In the genomic region with DNA sequence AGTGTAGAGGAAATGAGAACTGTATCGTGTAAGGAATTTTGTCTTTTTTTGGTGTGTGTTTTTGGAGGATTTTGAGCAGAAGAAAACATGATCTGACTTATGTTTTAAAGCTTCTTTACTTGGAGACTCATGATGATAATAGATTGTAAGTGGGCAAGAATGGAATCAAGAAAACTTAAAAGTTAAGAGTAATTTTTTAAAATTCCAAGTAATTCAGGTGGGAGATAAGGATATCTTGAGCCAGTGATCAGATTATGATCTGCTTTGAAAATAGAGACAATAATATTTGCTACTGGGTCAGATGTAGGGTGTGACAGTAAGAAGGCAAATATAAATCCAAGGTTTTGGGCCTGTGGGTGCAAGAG, we compare ENCODE assay signal across 9 cellular contexts. TPM values are rescaled to one million over a fixed set of nuclear protein-coding genes. Genes with fewer than 3 reads are reported as not detected.
DNase-seq lines count a peak whose midpoint lies in the region; ATAC-seq and TF ChIP-seq lines count a peak whose summit lies in the region.
"Had no signal": no experiment of that assay in that cellular context is flagged by ENCODE, and none has a peak within 500 bp of the region (broad histone marks: within the 10 kb centered on the region; RNA-seq: fewer than 3 reads in every experiment).

No MANE protein-coding gene starts in this region.

- peak overlapping the region; percentile 83 for H3K4me2 ChIP-seq in SK-N-SH
- H3K4me2 ChIP-seq in mesenchymal stem cell (ENCODE audit: low read length, poor library complexity, severe bottlenecking), result peak overlapping the region; percentile 60

- H2BK5ac ChIP-seq in mesenchymal stem cell (ENCODE audit: low read depth, low read length, poor library complexity, severe bottlenecking), result no peak overlapping the region

- H3K9me3 ChIP-seq in SK-N-SH, result no peaks in the 10 kb centered on the region
- H3K9me3 ChIP-seq in mesenchymal stem cell (ENCODE audit: control insufficient read depth, low read length), result no peaks in the 10 kb centered on the region
- no peaks in the 10 kb centered on the region for H3K9me3 ChIP-seq in uterus

- H3K4me1 ChIP-seq in SK-N-SH (ENCODE audit: control insufficient read depth in 1 of 2, insufficient read depth in 2 of 2, low read depth in 1 of 2, low read length in 1 of 2), result peaks cover 0 to 10% of the 10 kb centered on the region in 2 experiments; a peak in 3 of 4 replicates
- H3K4me1 ChIP-seq in mesenchymal stem cell (ENCODE audit: control insufficient read depth, insufficient read depth, low read depth, low read length), result peaks cover 3% of the 10 kb centered on the region
- H3K4me1 ChIP-seq in uterus, result no peaks in the 10 kb centered on the region

- H3K79me2 ChIP-seq in SK-N-SH (ENCODE audit: insufficient read depth), result peaks cover 43% of the 10 kb centered on the region

- no peak overlapping the region for H2BK120ac ChIP-seq in mesenchymal stem cell (ENCODE audit: low read depth, low read length)

- H2BK12ac ChIP-seq in mesenchymal stem cell (ENCODE audit: low read length in 2 of 2), result no peak overlapping the region

- no peak for TF ChIP-seq EP300 in SK-N-SH (IDR thresholded peaks at IDR 0.05; ENCODE audit: borderline replicate concordance in 1 of 2, low read depth in 1 of 2, low read length in 1 of 2)

- DNase-seq in SK-N-SH (no peak), choroid plexus epithelial cell (ENCODE audit: low read depth) (no peak), mesenchymal stem cell (no peak), uterus (no peak), NCI-H2107 treated with DMSO at 0.1 percent for 48 hours (lab: John Stamatoyannopoulos, UW; ENCODE audit: unreplicated experiment) (no peak)

- intact Hi-C loops in uterus (cut with DNase I; ENCODE audit: low total_unique reads), result no loop called here

- no peak for ATAC-seq in SK-N-SH treated with all-trans-retinoic acid at 6 μM for 48 hours
- no peak for ATAC-seq in GM18511 (IDR thresholded peaks at IDR 0.05; ENCODE audit: unreplicated experiment)
- no peak for ATAC-seq in HG03159 (IDR thresholded peaks at IDR 0.05; ENCODE audit: unreplicated experiment)

- H3K18ac ChIP-seq in mesenchymal stem cell (ENCODE audit: low read depth in 1 of 2, low read length in 2 of 2), result peak overlapping the region in 1 of 2 experiments; percentile 28

- H2BK15ac ChIP-seq in mesenchymal stem cell (ENCODE audit: low read depth, poor library complexity, severe bottlenecking), result no peak overlapping the region

- H3K14ac ChIP-seq in mesenchymal stem cell (ENCODE audit: low read length in 2 of 2), result no peak overlapping the region

- TF ChIP-seq POLR2A in uterus (IDR thresholded peaks at IDR 0.05), result no peak

- H3K27ac ChIP-seq in SK-N-SH (ENCODE audit: low read depth in 2 of 2, low read length in 1 of 2) (peak overlapping the region; percentile 71 to 96), mesenchymal stem cell (ENCODE audit: low read length, poor library complexity, severe bottlenecking) (peak overlapping the region; percentile 91), uterus (peak overlapping the region; percentile 85 to 89)

- H3K4ac ChIP-seq in mesenchymal stem cell (ENCODE audit: low read depth in 1 of 2, low read length in 2 of 2), result no peak overlapping the region

- no peak overlapping the region for H3K23ac ChIP-seq in mesenchymal stem cell (ENCODE audit: low read length in 2 of 2)

- H2AFZ ChIP-seq in SK-N-SH (ENCODE audit: low read depth) (peak overlapping the region; percentile 94), mesenchymal stem cell (ENCODE audit: low read depth, low read length) (no peak overlapping the region)

- H4K8ac ChIP-seq in mesenchymal stem cell (ENCODE audit: low read length), result no peak overlapping the region

- TF ChIP-seq CTCF in SK-N-SH (IDR thresholded peaks at IDR 0.05) (no peak), choroid plexus epithelial cell (conservative IDR thresholded peaks at IDR 0.05; ENCODE audit: low read depth, low read length) (no peak), uterus (IDR thresholded peaks at IDR 0.05) (no peak)

- CTCF ChIA-PET in SK-N-SH (lab: Yijun Ruan, JAX), result interaction anchor here (1.1 to 3.8 kb wide), 3 partner anchors 14 to 87 kb away, joined by 3 to 29 read pairs (median 4); a partner anchor contains a TSS

- no peaks in the 10 kb centered on the region for H3K9me2 ChIP-seq in SK-N-SH

- no peak for TF ChIP-seq RAD21 in SK-N-SH (IDR thresholded peaks at IDR 0.05; ENCODE audit: low read length)

- H4K91ac ChIP-seq in mesenchymal stem cell (ENCODE audit: low read length), result no peak overlapping the region

- POLR2A ChIA-PET in SK-N-SH (lab: Yijun Ruan, JAX), result interaction anchor here (0.7 to 2.7 kb wide), 11 partner anchors 13 to 132 kb away, joined by 3 to 29 read pairs (median 5); a partner anchor contains a TSS

- H3K36me3 ChIP-seq in SK-N-SH (replicated peaks in 1 of 2; ENCODE audit: control insufficient read depth in 1 of 2, insufficient read depth in 2 of 2, low read length in 1 of 2) (peaks cover 6 to 10% of the 10 kb centered on the region in 2 experiments), mesenchymal stem cell (ENCODE audit: control insufficient read depth in 1 of 2, insufficient read depth in 2 of 2, low read depth in 1 of 2, low read length in 2 of 2) (peaks cover 6 to 12% of the 10 kb centered on the region in 2 experiments), uterus (no peaks in the 10 kb centered on the region)

- peak overlapping the region; percentile 83 for H3K9ac ChIP-seq in SK-N-SH
- peak overlapping the region; percentile 97 for H3K9ac ChIP-seq in mesenchymal stem cell (ENCODE audit: low read length)

- H2AK5ac ChIP-seq in mesenchymal stem cell (ENCODE audit: low read length, severe bottlenecking), result no peak overlapping the region

- 10% methylated on average over 1 of the region's 1 CpG for WGBS in SK-N-SH (ENCODE audit: low lambda C conversion rate)
- WGBS in mesenchymal stem cell, result 0% methylated on average over 1 of the region's 1 CpG

- H3F3A ChIP-seq in SK-N-SH (replicated peaks; ENCODE audit: insufficient read depth), result peaks cover 25% of the 10 kb centered on the region

- no peaks in the 10 kb centered on the region for H4K20me1 ChIP-seq in SK-N-SH (ENCODE audit: insufficient read depth)

- no peaks in the 10 kb centered on the region for H3K27me3 ChIP-seq in SK-N-SH (ENCODE audit: insufficient read depth)
- no peaks in the 10 kb centered on the region for H3K27me3 ChIP-seq in mesenchymal stem cell (ENCODE audit: control insufficient read depth in 1 of 2, insufficient read depth in 1 of 2, low read length in 2 of 2)
- H3K27me3 ChIP-seq in uterus, result no peaks in the 10 kb centered on the region

- H3K79me1 ChIP-seq in mesenchymal stem cell (replicated peaks; ENCODE audit: low read length, poor library complexity, severe bottlenecking), result peaks cover 19% of the 10 kb centered on the region

- H3K4me3 ChIP-seq in SK-N-SH (ENCODE audit: low read depth in 2 of 2, low read length in 1 of 2), result peak overlapping the region; percentile 76 to 85
- peak overlapping the region; percentile 84 for H3K4me3 ChIP-seq in choroid plexus epithelial cell (ENCODE audit: low read depth, low read length)
- H3K4me3 ChIP-seq in mesenchymal stem cell (ENCODE audit: insufficient read depth in 1 of 2, low read depth in 1 of 2, low read length in 2 of 2), result peak overlapping the region in 1 of 2 experiments; percentile 96
- H3K4me3 ChIP-seq in uterus, result peak overlapping the region; percentile 86 to 90

TF ChIP-seq in SK-N-SH, 30 proteins besides CTCF, POLR2A, EP300 and RAD21 (continues in another document):
- TF ChIP-seq NFIC (IDR thresholded peaks at IDR 0.05; ENCODE audit: borderline replicate concordance), result no peak

TF ChIP-seq in SK-N-SH treated with all-trans-retinoic acid at 6 μM for 48 hours, 23 proteins besides CTCF, POLR2A, EP300 and RAD21 (continues in another document):
- TF ChIP-seq, protein P1, sequence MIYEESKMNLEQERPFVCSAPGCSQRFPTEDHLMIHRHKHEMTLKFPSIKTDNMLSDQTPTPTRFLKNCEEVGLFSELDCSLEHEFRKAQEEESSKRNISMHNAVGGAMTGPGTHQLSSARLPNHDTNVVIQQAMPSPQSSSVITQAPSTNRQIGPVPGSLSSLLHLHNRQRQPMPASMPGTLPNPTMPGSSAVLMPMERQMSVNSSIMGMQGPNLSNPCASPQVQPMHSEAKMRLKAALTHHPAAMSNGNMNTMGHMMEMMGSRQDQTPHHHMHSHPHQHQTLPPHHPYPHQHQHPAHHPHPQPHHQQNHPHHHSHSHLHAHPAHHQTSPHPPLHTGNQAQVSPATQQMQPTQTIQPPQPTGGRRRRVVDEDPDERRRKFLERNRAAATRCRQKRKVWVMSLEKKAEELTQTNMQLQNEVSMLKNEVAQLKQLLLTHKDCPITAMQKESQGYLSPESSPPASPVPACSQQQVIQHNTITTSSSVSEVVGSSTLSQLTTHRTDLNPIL (CRISPR knock-in tag; IDR thresholded peaks at IDR 0.05; ENCODE audit: low read depth), result no peak
- TF ChIP-seq CSDC2 (CRISPR knock-in tag; IDR thresholded peaks at IDR 0.05) (no peak), ESRRG (CRISPR knock-in tag; IDR thresholded peaks at IDR 0.05) (no peak), ZFP30 (CRISPR knock-in tag; IDR thresholded peaks at IDR 0.05) (no peak), SNAI2 (CRISPR knock-in tag; IDR thresholded peaks at IDR 0.05) (no peak)

RNA-seq across cellular contexts. Expression of a gene that starts 0.7 kb away (rescaled TPM):
- polyA plus RNA-seq in SK-N-SH (2012; rRNA removed), result 11.0 and 14.0 TPM in 2 replicates
- 9.2 and 9.6 TPM in 2 replicates for polyA plus RNA-seq in SK-N-SH (2012; cell fraction: cytosol; rRNA removed)
- polyA plus RNA-seq in SK-N-SH (2012; cell fraction: nucleus; rRNA removed), result 39.3 and 45.6 TPM in 2 replicates
- polyA plus RNA-seq in mesenchymal stem cell (2013, experiment 1 of 2), result 6.9 TPM
- 6.6 TPM for polyA plus RNA-seq in mesenchymal stem cell (2013, experiment 2 of 2)
- 10 to 100 TPM; 12.6 to 54.7 (median 33.4) TPM for total RNA-seq in uterus

RNA-seq across cellular contexts. Expression of a gene that starts 8.6 kb away (rescaled TPM):
- polyA plus RNA-seq in SK-N-SH (2012; rRNA removed), result not detected in 2 replicates
- not detected in 2 replicates for polyA plus RNA-seq in SK-N-SH (2012; cell fraction: cytosol; rRNA removed)
- not detected in 2 replicates for polyA plus RNA-seq in SK-N-SH (2012; cell fraction: nucleus; rRNA removed)
- polyA plus RNA-seq in mesenchymal stem cell (2013, experiment 1 of 2), result not detected
- not detected for polyA plus RNA-seq in mesenchymal stem cell (2013, experiment 2 of 2)
- total RNA-seq in uterus, result 1 to 10 TPM in 1 of 4 donors, under 1 TPM in 1, not detected in 2; 0.97 to 1.2 TPM
- total RNA-seq: A172 had no signal

RNA-seq across cellular contexts. Expression of a gene that starts 13.7 kb away (rescaled TPM):
- polyA plus RNA-seq in SK-N-SH (2012; rRNA removed), result 2.5 and 2.7 TPM in 2 replicates
- polyA plus RNA-seq in SK-N-SH (2012; cell fraction: cytosol; rRNA removed), result 3.0 and 3.3 TPM in 2 replicates
- 4.2 and 4.9 TPM in 2 replicates for polyA plus RNA-seq in SK-N-SH (2012; cell fraction: nucleus; rRNA removed)
- polyA plus RNA-seq in mesenchymal stem cell (2013, experiment 1 of 2), result 3.7 TPM
- 3.8 TPM for polyA plus RNA-seq in mesenchymal stem cell (2013, experiment 2 of 2)
- 10 to 100 TPM in 1 of 4 donors, 1 to 10 TPM in 3; 2.6 to 10.9 (median 7.0) TPM for total RNA-seq in uterus

RNA-seq across cellular contexts. Expression of a gene that starts 15.6 kb away (rescaled TPM):
- 2.9 and 3.5 TPM in 2 replicates for polyA plus RNA-seq in SK-N-SH (2012; rRNA removed)
- polyA plus RNA-seq in SK-N-SH (2012; cell fraction: cytosol; rRNA removed), result 2.5 and 3.3 TPM in 2 replicates
- 3.9 and 5.5 TPM in 2 replicates for polyA plus RNA-seq in SK-N-SH (2012; cell fraction: nucleus; rRNA removed)
- polyA plus RNA-seq in mesenchymal stem cell (2013, experiment 1 of 2), result 3.2 TPM
- polyA plus RNA-seq in mesenchymal stem cell (2013, experiment 2 of 2), result 3.0 TPM
- 10 to 100 TPM in 1 of 4 donors, 1 to 10 TPM in 3; 1.5 to 15.6 (median 4.7) TPM for total RNA-seq in uterus

RNA-seq across cellular contexts. Expression of a gene that starts 42.6 kb away (rescaled TPM):
- 13.7 and 23.2 TPM in 2 replicates for polyA plus RNA-seq in SK-N-SH (2012; rRNA removed)
- polyA plus RNA-seq in SK-N-SH (2012; cell fraction: cytosol; rRNA removed), result 13.4 and 14.3 TPM in 2 replicates
- 29.1 and 43.7 TPM in 2 replicates for polyA plus RNA-seq in SK-N-SH (2012; cell fraction: nucleus; rRNA removed)
- polyA plus RNA-seq in mesenchymal stem cell (2013, experiment 1 of 2), result 6.4 TPM
- polyA plus RNA-seq in mesenchymal stem cell (2013, experiment 2 of 2), result 6.5 TPM
- total RNA-seq in uterus, result 10 to 100 TPM; 17.6 to 38.9 (median 24.6) TPM
